28 cellular contexts compared by ENCODE assay signal in the genomic region with DNA sequence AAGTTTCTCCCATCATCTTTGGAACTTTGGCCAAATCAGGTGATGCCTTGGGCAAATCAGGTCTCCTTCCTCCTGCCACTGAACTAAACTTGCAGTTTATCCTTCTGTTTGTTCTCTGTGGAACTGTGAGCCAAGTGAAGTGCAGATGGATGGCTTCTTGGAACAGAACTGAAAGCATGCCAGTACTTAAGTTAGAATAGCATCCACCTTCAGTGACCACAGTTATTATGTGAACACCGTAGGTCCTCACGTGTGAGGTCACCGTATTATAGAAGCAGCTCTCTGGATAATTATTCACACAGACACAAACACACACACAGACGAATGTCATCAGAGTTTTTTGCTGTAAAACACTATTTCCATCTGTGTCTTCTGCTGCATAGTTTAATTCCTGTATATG.
A peak's percentile ranks its signal among the peaks of the same experiment; 100 is the strongest.
DNase-seq lines count a peak whose midpoint lies in the region; ATAC-seq, FAIRE-seq and TF ChIP-seq lines count a peak whose summit lies in the region.
"Had no signal": no experiment of that assay in that cellular context is flagged by ENCODE, and none has a peak within 500 bp of the region (broad histone marks: within the 10 kb centered on the region; RNA-seq: fewer than 3 reads in every experiment).

No MANE protein-coding gene starts in this region.

- TF ChIP-seq CTCF in GM12878 (IDR thresholded peaks at IDR 0.05 in 2 of 3, conservative IDR thresholded peaks at IDR 0.05 in 1 of 3; ENCODE audit: control insufficient read depth in 2 of 3, extremely low read depth in 1 of 3, insufficient read depth in 1 of 3, low read depth in 3 of 3, low read length in 3 of 3) (no peak), breast epithelium (IDR thresholded peaks at IDR 0.05) (no peak)

- no peak overlapping the region for H3K4me2 ChIP-seq in GM12878 (ENCODE audit: control insufficient read depth, insufficient read depth)
- H3K4me2 ChIP-seq: BLaER1 treated with 17β-estradiol and CSF1 and Interleukin-3, amounts not matched to agents 10 nM and 100 nM had no signal

- H3K4me3 ChIP-seq in right cardiac atrium (ENCODE audit: low read length) = no peak overlapping the region
- no peak overlapping the region for H3K4me3 ChIP-seq in GM12878
- H3K4me3 ChIP-seq in breast epithelium = no peak overlapping the region
- H3K4me3 ChIP-seq: BLaER1 treated with 17β-estradiol and CSF1 and Interleukin-3, amounts not matched to agents 10 nM and 100 nM; K562; SJCRH30 had no signal

- intact Hi-C loops in left ventricle myocardium superior (cut with micrococcal nuclease) = no loop called here
- intact Hi-C loops in right cardiac atrium (cut with DNase I) = no loop called here
- intact Hi-C loops in GM12878 (cut with micrococcal nuclease; ENCODE audit: unreplicated experiment) = no loop called here
- intact Hi-C loops in breast epithelium (cut with DNase I; ENCODE audit: low total_unique reads) = no loop called here

- no peaks in the 10 kb centered on the region for H3K4me1 ChIP-seq in right cardiac atrium (ENCODE audit: control insufficient read depth, insufficient read depth, low read length)
- H3K4me1 ChIP-seq in GM12878 (ENCODE audit: control insufficient read depth, insufficient read depth, low read length) = peaks cover 3% of the 10 kb centered on the region; the same call in 1 of the 2 replicates
- no peaks in the 10 kb centered on the region for H3K4me1 ChIP-seq in breast epithelium
- H3K4me1 ChIP-seq: BLaER1 treated with 17β-estradiol and CSF1 and Interleukin-3, amounts not matched to agents 10 nM and 100 nM had no signal

- H3K27ac ChIP-seq in right cardiac atrium (ENCODE audit: low read length) (no peak overlapping the region), GM12878 (ENCODE audit: control insufficient read depth, insufficient read depth) (no peak overlapping the region), breast epithelium (no peak overlapping the region)
- H3K27ac ChIP-seq: BLaER1 treated with 17β-estradiol and CSF1 and Interleukin-3, amounts not matched to agents 10 nM and 100 nM; SJCRH30 had no signal

- no TSS peak for BruUV-seq in GM12878 (replicated peaks; lab: Mats Ljungman, UMichigan)

- FAIRE-seq in GM12878 (lab: Jason Lieb, UNC) = no peak
- FAIRE-seq: A204.1, HTR-8/SVneo, K562 had no signal

- CTCF ChIA-PET in GM12878 (lab: Yijun Ruan, JAX) = interaction anchor here (0.7 to 1.8 kb wide), 3 partner anchors 10 to 351 kb away, joined by 3 to 6 read pairs (median 4); no protein-coding TSS in a partner anchor

- no peak overlapping the region for H3K9ac ChIP-seq in GM12878 (ENCODE audit: control insufficient read depth, insufficient read depth, low read length)
- H3K9ac ChIP-seq: BLaER1 treated with 17β-estradiol and CSF1 and Interleukin-3, amounts not matched to agents 10 nM and 100 nM had no signal

- RAD21 ChIA-PET in GM12878 (lab: Charles Lee; ENCODE audit: unreplicated experiment) = interaction anchor here (1.3 kb wide), 1 partner anchor 33 kb away, joined by 4 read pairs; no protein-coding TSS in a partner anchor

- H3K27me3 ChIP-seq in right cardiac atrium (ENCODE audit: control insufficient read depth, insufficient read depth) = no peaks in the 10 kb centered on the region
- no peaks in the 10 kb centered on the region for H3K27me3 ChIP-seq in GM12878 (replicated peaks in 1 of 2; ENCODE audit: control insufficient read depth in 2 of 2, insufficient read depth in 2 of 2, low read length in 1 of 2)
- H3K27me3 ChIP-seq in breast epithelium = no peaks in the 10 kb centered on the region
- H3K27me3 ChIP-seq: BLaER1 treated with 17β-estradiol and CSF1 and Interleukin-3, amounts not matched to agents 10 nM and 100 nM; SJCRH30 had no signal

- WGBS in right cardiac atrium = 78% methylated on average over 4 of the region's 4 CpGs
- WGBS in GM12878 (ENCODE audit: insufficient coverage, insufficient replicate concordance, low lambda C conversion rate, missing lambda C conversion rate) = 65% methylated on average over 4 of the region's 4 CpGs

- H4K20me1 ChIP-seq in GM12878 (ENCODE audit: control insufficient read depth, insufficient read depth) = no peaks in the 10 kb centered on the region
- H4K20me1 ChIP-seq: BLaER1 treated with 17β-estradiol and CSF1 and Interleukin-3, amounts not matched to agents 10 nM and 100 nM had no signal

- no peak overlapping the region for H2AFZ ChIP-seq in GM12878 (ENCODE audit: control insufficient read depth, low read depth, low read length)

- in situ Hi-C loops in GM12878 (cut with MboI) = no loop called here

- DNase-seq in left ventricle myocardium superior (no peak), right cardiac atrium (no peak), NCI-H69 (lab: John Stamatoyannopoulos, UW) (peak; percentile 47), GM12878 (ENCODE audit: low read depth, low spot score) (no peak), renal cortical epithelial cell (ENCODE audit: low read depth) (peak; percentile 54), NCI-H2196 treated with DMSO at 0.1 percent for 48 hours (lab: John Stamatoyannopoulos, UW; ENCODE audit: unreplicated experiment) (no peak), left lobe of liver (ENCODE audit: low spot score) (no peak), breast epithelium (ENCODE audit: low spot score in 2 of 2) (no peak)
- DNase-seq: AML-193; CD4-positive, alpha-beta T cell; COR-L47; DND-41; Kasumi-1; NCI-H1092 treated with DMSO at 0.1 percent for 48 hours; NCI-H1436; NCI-H187; NCI-H2081 treated with DMSO at 0.1 percent for 48 hours; NCI-H2171; NCI-H524 treated with DMSO at 0.1 percent for 48 hours; NCI-H82; NK-92 treated with Interleukin-12 subunit alpha and Interleukin-12 subunit beta, amount 100 ng/mL, for 24 hours; SJCRH30; T-helper 2 cell had no signal

- H3K79me2 ChIP-seq in GM12878 (ENCODE audit: control insufficient read depth, insufficient read depth, low read length) = peaks cover 5% of the 10 kb centered on the region

- TF ChIP-seq RAD21 in GM12878 (IDR thresholded peaks at IDR 0.05; ENCODE audit: insufficient read depth, low read depth, low read length) = no peak

- H3K9me3 ChIP-seq in right cardiac atrium (ENCODE audit: control insufficient read depth, low read length) (no peaks in the 10 kb centered on the region), GM12878 (replicated peaks; ENCODE audit: control insufficient read depth, insufficient read depth, low read length) (no peaks in the 10 kb centered on the region; the same call in 2 of the 3 replicates), breast epithelium (no peaks in the 10 kb centered on the region)
- H3K9me3 ChIP-seq: BLaER1 treated with 17β-estradiol and CSF1 and Interleukin-3, amounts not matched to agents 10 nM and 100 nM; SJCRH30 had no signal

- POLR2A ChIA-PET in GM12878 (lab: Charles Lee) = interaction anchor here (1.5 kb wide), 1 partner anchor 25 kb away, joined by 3 read pairs; no protein-coding TSS in a partner anchor

- peak; percentile 63 for ATAC-seq in left ventricle myocardium superior
- ATAC-seq in right cardiac atrium = no peak
- ATAC-seq in GM12878 = no peak; the same call in 2 of the 3 replicates
- no peak for ATAC-seq in left lobe of liver
- ATAC-seq: K562, SK-N-SH treated with all-trans-retinoic acid at 6 μM for 48 hours had no signal

- no peak for TF ChIP-seq EP300 in GM12878 (IDR thresholded peaks at IDR 0.05; ENCODE audit: borderline replicate concordance in 1 of 2, control insufficient read depth in 1 of 2, low read depth in 2 of 2, low read length in 2 of 2)

- no peak for TF ChIP-seq POLR2A in GM12878 (IDR thresholded peaks at IDR 0.05; ENCODE audit: low read depth, low read length)
- no peak for TF ChIP-seq POLR2A in breast epithelium (IDR thresholded peaks at IDR 0.05)

- SMC1A ChIA-PET in GM12878 (lab: Charles Lee; ENCODE audit: uncharacterized antibody, unreplicated experiment) = interaction anchor here (0.7 to 2.5 kb wide), 7 partner anchors 12 to 291 kb away, joined by 3 to 11 read pairs (median 4); no protein-coding TSS in a partner anchor

- H3K36me3 ChIP-seq in GM12878 (ENCODE audit: control insufficient read depth in 2 of 2, insufficient read depth in 2 of 2, low read length in 1 of 2) = no peaks in the 10 kb centered on the region
- H3K36me3 ChIP-seq in breast epithelium = no peaks in the 10 kb centered on the region
- H3K36me3 ChIP-seq: BLaER1 treated with 17β-estradiol and CSF1 and Interleukin-3, amounts not matched to agents 10 nM and 100 nM; SJCRH30 had no signal

TF ChIP-seq in GM12878, 131 proteins besides CTCF, POLR2A, EP300 and RAD21 (continues in another document):
- TF ChIP-seq BHLHE40 (IDR thresholded peaks at IDR 0.05; ENCODE audit: borderline replicate concordance in 1 of 2, low read depth in 2 of 2, low read length in 1 of 2) (0 out of 4 replicates have a peak, but pooled peaks of 1 of the 2 experiments have one; percentile 20), SIN3A (IDR thresholded peaks at IDR 0.05; ENCODE audit: low read depth, low read length) (no peak), TARDBP (IDR thresholded peaks at IDR 0.05; ENCODE audit: borderline replicate concordance) (no peak), JUNB (IDR thresholded peaks at IDR 0.05) (no peak), BACH1 (IDR thresholded peaks at IDR 0.05; ENCODE audit: borderline replicate concordance) (no peak), RUNX3 (IDR thresholded peaks at IDR 0.05; ENCODE audit: low read length) (peak; percentile 26; the same call in 1 of the 2 replicates), MTA2 (IDR thresholded peaks at IDR 0.05; ENCODE audit: low read depth) (no peak)
- TF ChIP-seq, protein P1, sequence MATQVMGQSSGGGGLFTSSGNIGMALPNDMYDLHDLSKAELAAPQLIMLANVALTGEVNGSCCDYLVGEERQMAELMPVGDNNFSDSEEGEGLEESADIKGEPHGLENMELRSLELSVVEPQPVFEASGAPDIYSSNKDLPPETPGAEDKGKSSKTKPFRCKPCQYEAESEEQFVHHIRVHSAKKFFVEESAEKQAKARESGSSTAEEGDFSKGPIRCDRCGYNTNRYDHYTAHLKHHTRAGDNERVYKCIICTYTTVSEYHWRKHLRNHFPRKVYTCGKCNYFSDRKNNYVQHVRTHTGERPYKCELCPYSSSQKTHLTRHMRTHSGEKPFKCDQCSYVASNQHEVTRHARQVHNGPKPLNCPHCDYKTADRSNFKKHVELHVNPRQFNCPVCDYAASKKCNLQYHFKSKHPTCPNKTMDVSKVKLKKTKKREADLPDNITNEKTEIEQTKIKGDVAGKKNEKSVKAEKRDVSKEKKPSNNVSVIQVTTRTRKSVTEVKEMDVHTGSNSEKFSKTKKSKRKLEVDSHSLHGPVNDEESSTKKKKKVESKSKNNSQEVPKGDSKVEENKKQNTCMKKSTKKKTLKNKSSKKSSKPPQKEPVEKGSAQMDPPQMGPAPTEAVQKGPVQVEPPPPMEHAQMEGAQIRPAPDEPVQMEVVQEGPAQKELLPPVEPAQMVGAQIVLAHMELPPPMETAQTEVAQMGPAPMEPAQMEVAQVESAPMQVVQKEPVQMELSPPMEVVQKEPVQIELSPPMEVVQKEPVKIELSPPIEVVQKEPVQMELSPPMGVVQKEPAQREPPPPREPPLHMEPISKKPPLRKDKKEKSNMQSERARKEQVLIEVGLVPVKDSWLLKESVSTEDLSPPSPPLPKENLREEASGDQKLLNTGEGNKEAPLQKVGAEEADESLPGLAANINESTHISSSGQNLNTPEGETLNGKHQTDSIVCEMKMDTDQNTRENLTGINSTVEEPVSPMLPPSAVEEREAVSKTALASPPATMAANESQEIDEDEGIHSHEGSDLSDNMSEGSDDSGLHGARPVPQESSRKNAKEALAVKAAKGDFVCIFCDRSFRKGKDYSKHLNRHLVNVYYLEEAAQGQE (IDR thresholded peaks at IDR 0.05; ENCODE audit: low read depth, low read length) = no peak

Comparison
In these comparisons a context has a peak if more than half of its experiments do, and no peak if none do; other contexts are left out.
1. DNase-seq: peak in NCI-H69 (single experiment) and renal cortical epithelial cell (single experiment); none in left ventricle myocardium superior (single experiment), right cardiac atrium (0 of 3), GM12878 (single experiment), NCI-H2196 treated with DMSO at 0.1 percent for 48 hours (single experiment), left lobe of liver (single experiment) and breast epithelium (0 of 2).